ENCODE assay signal across 29 cellular contexts in genomic region chr2:42864641-42865280, GRCh38.
"Had no signal": no experiment of that assay in that cellular context is flagged by ENCODE, and none has a peak within 500 bp of the region (broad histone marks: within the 10 kb centered on the region; RNA-seq: fewer than 3 reads in every experiment).

No MANE protein-coding gene starts in this region.

- DNase-seq: effector memory CD4-positive, alpha-beta T cell; foreskin keratinocyte; heart left ventricle; hippocampal formation; immature natural killer cell; islet precursor cell; kidney glomerular epithelial cell; mucosa of descending colon; naive B cell; retina; right lobe of liver; stimulated activated CD4-positive, alpha-beta T cell treated with anti-CD3 and anti-CD28 coated beads, Interleukin-2, amount 100 ng/mL, for 24 hours; stimulated activated CD4-positive, alpha-beta T cell treated with anti-CD3 and anti-CD28 coated beads, Interleukin-4, amount 100 ng/mL, for 24 hours; stimulated activated naive CD4-positive, alpha-beta T cell treated with Interleukin-2 at 50 U/mL for 16 hours; stomach; testis; upper lobe of left lung had no signal

- H3K27ac ChIP-seq: foreskin keratinocyte, neutrophil, pancreas, right lobe of liver, testis, upper lobe of left lung had no signal

- H3K4me3 ChIP-seq: esophagus muscularis mucosa, gastroesophageal sphincter, heart left ventricle, lung, mucosa of descending colon, pancreas, right lobe of liver, stomach, testis, tibial nerve, upper lobe of left lung had no signal

- FAIRE-seq: colon, endothelial cell of umbilical vein, pancreas, urothelium cell line had no signal

- H3K27me3 ChIP-seq: esophagus muscularis mucosa, foreskin keratinocyte, gastroesophageal sphincter, heart left ventricle, neutrophil, pancreas, right lobe of liver, stomach, testis, tibial nerve, upper lobe of left lung had no signal

- H3K4me1 ChIP-seq: foreskin keratinocyte, pancreas, right lobe of liver had no signal

- ATAC-seq: foreskin keratinocyte; gastroesophageal sphincter; heart left ventricle; left colon; mucosa of descending colon; natural killer cell treated with Interleukin-12 subunit alpha and Interleukin-12 subunit beta and Interleukin-15 and Interleukin-18, amount 100 ng/mL, for 72 hours; pancreas; right lobe of liver; stimulated activated effector memory CD8-positive, alpha-beta T cell treated with anti-CD3 and anti-CD28 coated beads, Interleukin-12 subunit alpha, Interleukin-12 subunit beta, amount 100 ng/mL, for 72 hours had no signal

- H3K9me3 ChIP-seq: gastroesophageal sphincter, mucosa of descending colon, pancreas, right lobe of liver, testis had no signal

- H3K36me3 ChIP-seq: esophagus muscularis mucosa, gastroesophageal sphincter, heart left ventricle, neutrophil, pancreas, right lobe of liver, stomach, tibial nerve, upper lobe of left lung had no signal
